In genomic region chr3:58308728-58309127, GRCh38 we compare ENCODE assay signal across 11 cellular contexts. TPM values are rescaled to one million over a fixed set of nuclear protein-coding genes. Genes with fewer than 3 reads are reported as not detected.
DNase-seq lines count a peak whose midpoint lies in the region; ATAC-seq, FAIRE-seq and TF ChIP-seq lines count a peak whose summit lies in the region.
"Had no signal": no experiment of that assay in that cellular context is flagged by ENCODE, and none has a peak within 500 bp of the region (broad histone marks: within the 10 kb centered on the region; RNA-seq: fewer than 3 reads in every experiment).

No MANE protein-coding gene starts in this region.

- H3K9me2 ChIP-seq in OCI-LY7 (ENCODE audit: insufficient read depth, low read length): no peaks in the 10 kb centered on the region

- intact Hi-C loops in OCI-LY7 (cut with micrococcal nuclease; ENCODE audit: unreplicated experiment) (loop anchor here (5.0 kb wide), 2 partner anchors 104 to 324 kb away; no protein-coding TSS in a partner anchor), esophagus muscularis mucosa (cut with DNase I) (loop anchor here (10.0 kb wide), 1 partner anchor 304 kb away; the partner anchor contains the start of gene FLNB), gastrocnemius medialis (cut with DNase I; ENCODE audit: low total_unique reads) (loop anchor here (5.0 kb wide), 5 partner anchors 104 to 711 kb away; partner anchors contain the start of genes ARF4 and PDHB)

- peaks cover 20% of the 10 kb centered on the region for H4K20me1 ChIP-seq in OCI-LY7 (ENCODE audit: insufficient read depth, low read length)

- in situ Hi-C loops in gastrocnemius medialis (cut with MboI; ENCODE audit: low sequenced_read_pairs in 4 of 4): loop anchor here in 3 of 4 donors (10.0 kb wide), 3 partner anchors 74 to 186 kb away; partner anchors contain the start of genes ABHD6 (in 1 of the 3) and KCTD6 (in 1 of the 3)

- H2AFZ ChIP-seq in OCI-LY7 (ENCODE audit: low read length): no peak overlapping the region

- CTCF ChIA-PET in activated CD8-positive, alpha-beta memory T cell treated with anti-CD3 and anti-CD28 coated beads, Interleukin-2, amount 10 ng/mL, durations not matched to agents 7 days and 5 days (lab: Charles Lee): interaction anchor here (0.9 to 4.6 kb wide), 18 partner anchors 10 to 347 kb away, joined by 3 to 59 read pairs (median 7); partner anchors contain the start of genes KCTD6 and PXK
- CTCF ChIA-PET in OCI-LY7 (lab: Charles Lee; ENCODE audit: unreplicated experiment): no interaction called here

- peak overlapping the region; percentile 91 for H3K4me2 ChIP-seq in OCI-LY7 (ENCODE audit: low read length)

- H3K79me2 ChIP-seq in OCI-LY7 (ENCODE audit: insufficient read depth, low read depth, low read length): peaks cover 51% of the 10 kb centered on the region

- H3K36me3 ChIP-seq in OCI-LY7 (ENCODE audit: insufficient read depth, low read length): peaks cover 64% of the 10 kb centered on the region
- peaks cover 31 to 46% (median 36%) of the 10 kb centered on the region in 4 donors for H3K36me3 ChIP-seq in esophagus muscularis mucosa
- peaks cover 0 to 38% of the 10 kb centered on the region in 2 donors for H3K36me3 ChIP-seq in gastrocnemius medialis

- peaks cover 29% of the 10 kb centered on the region for H3K36me3 Mint-ChIP-seq in activated CD8-positive, alpha-beta memory T cell treated with anti-CD3 and anti-CD28 coated beads, Interleukin-2, amount 10 ng/mL, durations not matched to agents 7 days and 5 days

- peak overlapping the region; percentile 53 for H3K27ac Mint-ChIP-seq in activated CD8-positive, alpha-beta memory T cell treated with anti-CD3 and anti-CD28 coated beads, Interleukin-2, amount 10 ng/mL, durations not matched to agents 7 days and 5 days

- H3K9me3 ChIP-seq in OCI-LY7 (ENCODE audit: low read length) (no peaks in the 10 kb centered on the region), esophagus muscularis mucosa (no peaks in the 10 kb centered on the region), gastrocnemius medialis (no peaks in the 10 kb centered on the region)

- no peaks in the 10 kb centered on the region for H3K27me3 ChIP-seq in esophagus muscularis mucosa
- H3K27me3 ChIP-seq in gastrocnemius medialis: no peaks in the 10 kb centered on the region

- peaks cover 32% of the 10 kb centered on the region for H3K4me1 Mint-ChIP-seq in activated CD8-positive, alpha-beta memory T cell treated with anti-CD3 and anti-CD28 coated beads, Interleukin-2, amount 10 ng/mL, durations not matched to agents 7 days and 5 days

- no peaks in the 10 kb centered on the region for H3K27me3 Mint-ChIP-seq in activated CD8-positive, alpha-beta memory T cell treated with anti-CD3 and anti-CD28 coated beads, Interleukin-2, amount 10 ng/mL, durations not matched to agents 7 days and 5 days
- H3K27me3 Mint-ChIP-seq: stimulated activated naive CD8-positive, alpha-beta T cell treated with anti-CD3 and anti-CD28 coated beads, Interleukin-15, amount 100 ng/mL, for 72 hours had no signal

- H3K4me1 ChIP-seq in OCI-LY7 (ENCODE audit: insufficient read depth, low read length, poor library complexity, severe bottlenecking) (peaks cover 16% of the 10 kb centered on the region), esophagus muscularis mucosa (peaks cover 24 to 50% (median 43%) of the 10 kb centered on the region in 4 donors), gastrocnemius medialis (peaks cover 37 to 38% of the 10 kb centered on the region in 2 donors)

- BruUV-seq in OCI-LY7 (replicated peaks; lab: Mats Ljungman, UMichigan): no TSS peak

- H3K4me3 ChIP-seq in OCI-LY7 (ENCODE audit: low read depth, low read length, poor library complexity, severe bottlenecking) (peak overlapping the region; percentile 6), esophagus muscularis mucosa (peak overlapping the region in 2 of 4 donors; percentile 5 to 23), gastrocnemius medialis (peak overlapping the region; percentile 60 to 88 (median 80))

- FAIRE-seq in urothelium cell line (lab: Jason Lieb, UNC): no peak
- FAIRE-seq: H54 had no signal

- TF ChIP-seq CTCF in OCI-LY7 (conservative IDR thresholded peaks at IDR 0.05; ENCODE audit: low read length) (no peak), esophagus muscularis mucosa (IDR thresholded peaks at IDR 0.05) (no peak), gastrocnemius medialis (IDR thresholded peaks at IDR 0.05 in 4 of 5, conservative IDR thresholded peaks at IDR 0.05 in 1 of 5) (no peak)

- H3K9me3 Mint-ChIP-seq in activated CD8-positive, alpha-beta memory T cell treated with anti-CD3 and anti-CD28 coated beads, Interleukin-2, amount 10 ng/mL, durations not matched to agents 7 days and 5 days (ENCODE audit: low read depth): no peaks in the 10 kb centered on the region
- H3K9me3 Mint-ChIP-seq: stimulated activated naive CD8-positive, alpha-beta T cell treated with anti-CD3 and anti-CD28 coated beads, Interleukin-15, amount 100 ng/mL, for 72 hours had no signal

- no peak overlapping the region for H3K4me3 Mint-ChIP-seq in activated CD8-positive, alpha-beta memory T cell treated with anti-CD3 and anti-CD28 coated beads, Interleukin-2, amount 10 ng/mL, durations not matched to agents 7 days and 5 days

- 21% methylated on average over 1 of the region's 1 CpG for WGBS in esophagus muscularis mucosa

- no peak for TF ChIP-seq EP300 in esophagus muscularis mucosa (IDR thresholded peaks at IDR 0.05)

- no peak for ATAC-seq in activated CD8-positive, alpha-beta memory T cell treated with anti-CD3 and anti-CD28 coated beads, Interleukin-2, amount 10 ng/mL, durations not matched to agents 7 days and 5 days
- no peak for ATAC-seq in gastrocnemius medialis
- ATAC-seq in GM18861 (IDR thresholded peaks at IDR 0.05; ENCODE audit: unreplicated experiment): no peak
- ATAC-seq: Right ventricle myocardium inferior; stimulated activated naive CD8-positive, alpha-beta T cell treated with anti-CD3 and anti-CD28 coated beads, Interleukin-15, amount 100 ng/mL, for 72 hours had no signal

- H3K27ac ChIP-seq in OCI-LY7 (ENCODE audit: low read depth, low read length, poor library complexity, severe bottlenecking) (no peak overlapping the region), esophagus muscularis mucosa (replicated peaks in 1 of 4) (peak overlapping the region; percentile 96 to 97 (median 96)), gastrocnemius medialis (peak overlapping the region; percentile 89 to 99 (median 95))

- TF ChIP-seq POLR2A in esophagus muscularis mucosa (IDR thresholded peaks at IDR 0.05; ENCODE audit: low read depth) (no peak), gastrocnemius medialis (IDR thresholded peaks at IDR 0.05) (no peak)

- POLR2A ChIA-PET in OCI-LY7 (lab: Charles Lee): interaction anchor here (0.7 to 2.6 kb wide), 3 partner anchors 41 to 1304 kb away, joined by 3 to 12 read pairs (median 3); no protein-coding TSS in a partner anchor

- DNase-seq in activated CD8-positive, alpha-beta memory T cell treated with anti-CD3 and anti-CD28 coated beads, Interleukin-2, amount 10 ng/mL, durations not matched to agents 7 days and 5 days: no peak
- DNase-seq in activated CD8-positive, alpha-beta memory T cell treated with anti-CD3 and anti-CD28 coated beads, Interleukin-2, amount 50 U/mL, for 48 hours: no peak
- no peak for DNase-seq in OCI-LY7 (ENCODE audit: low spot score)
- no peak for DNase-seq in esophagus muscularis mucosa (ENCODE audit: extremely low spot score)
- peak; percentile 17 to 25 for DNase-seq in gastrocnemius medialis
- DNase-seq in urothelium cell line (ENCODE audit: low spot score): no peak
- DNase-seq in DMS153 treated with DMSO at 0.1 percent for 48 hours (lab: John Stamatoyannopoulos, UW; ENCODE audit: unreplicated experiment): no peak
- DNase-seq: stimulated activated naive CD8-positive, alpha-beta T cell treated with anti-CD3 and anti-CD28 coated beads, Interleukin-15, amount 100 ng/mL, for 72 hours had no signal

RNA-seq across cellular contexts. Expression of gene HTD2, which starts 2.4 kb away (rescaled TPM):
- 1 to 10 TPM; 6.9 to 7.4 TPM for total RNA-seq in activated CD8-positive, alpha-beta memory T cell treated with anti-CD3 and anti-CD28 coated beads, Interleukin-2, amount 10 ng/mL, durations not matched to agents 7 days and 5 days
- total RNA-seq in OCI-LY7 (2014; rRNA removed; shearing (Covaris generic)): 6.4 and 10.0 TPM in 2 replicates
- total RNA-seq in OCI-LY7 (2022): 8.0 and 13.0 TPM in 2 replicates
- 10 to 100 TPM in 2 of 4 donors, 1 to 10 TPM in 2; 7.5 to 12.3 (median 10.4) TPM for total RNA-seq in esophagus muscularis mucosa
- total RNA-seq in gastrocnemius medialis: 10 to 100 TPM; 14.1 to 26.2 (median 21.7) TPM

RNA-seq across cellular contexts. Expression of gene RPP14, which starts 2.7 kb away (rescaled TPM):
- 10 to 100 TPM; 12.9 to 16.9 TPM for total RNA-seq in activated CD8-positive, alpha-beta memory T cell treated with anti-CD3 and anti-CD28 coated beads, Interleukin-2, amount 10 ng/mL, durations not matched to agents 7 days and 5 days
- 10.2 and 12.8 TPM in 2 replicates for total RNA-seq in OCI-LY7 (2014; rRNA removed; shearing (Covaris generic))
- total RNA-seq in OCI-LY7 (2022) (20.3 and 21.3 TPM in 2 replicates), esophagus muscularis mucosa (10 to 100 TPM in 3 of 4 donors, 1 to 10 TPM in 1; 9.1 to 16.0 (median 10.4) TPM), gastrocnemius medialis (10 to 100 TPM; 16.6 to 28.9 (median 17.1) TPM)

RNA-seq across cellular contexts. Expression of gene PXK, which starts 24.0 kb away (rescaled TPM):
- total RNA-seq in activated CD8-positive, alpha-beta memory T cell treated with anti-CD3 and anti-CD28 coated beads, Interleukin-2, amount 10 ng/mL, durations not matched to agents 7 days and 5 days: 10 to 100 TPM; 61.7 to 64.7 TPM
- total RNA-seq in OCI-LY7 (2014; rRNA removed; shearing (Covaris generic)): 51.3 and 68.7 TPM in 2 replicates
- total RNA-seq in OCI-LY7 (2022) (125 and 146 TPM in 2 replicates), esophagus muscularis mucosa (10 to 100 TPM; 28.2 to 35.3 (median 30.3) TPM), gastrocnemius medialis (10 to 100 TPM; 21.6 to 33.6 (median 24.4) TPM)

Comparison
In these comparisons a context has a peak if more than half of its experiments do, and no peak if none do; other contexts are left out.
1. DNase-seq: peak in gastrocnemius medialis (2 of 2); none in activated CD8-positive, alpha-beta memory T cell treated with anti-CD3 and anti-CD28 coated beads, Interleukin-2, amount 10 ng/mL, durations not matched to agents 7 days and 5 days (single experiment), activated CD8-positive, alpha-beta memory T cell treated with anti-CD3 and anti-CD28 coated beads, Interleukin-2, amount 50 U/mL, for 48 hours (single experiment), OCI-LY7 (single experiment), esophagus muscularis mucosa (single experiment), urothelium cell line (single experiment) and DMS153 treated with DMSO at 0.1 percent for 48 hours (single experiment).